ENCODE assay signal across 29 cellular contexts in the genomic region with DNA sequence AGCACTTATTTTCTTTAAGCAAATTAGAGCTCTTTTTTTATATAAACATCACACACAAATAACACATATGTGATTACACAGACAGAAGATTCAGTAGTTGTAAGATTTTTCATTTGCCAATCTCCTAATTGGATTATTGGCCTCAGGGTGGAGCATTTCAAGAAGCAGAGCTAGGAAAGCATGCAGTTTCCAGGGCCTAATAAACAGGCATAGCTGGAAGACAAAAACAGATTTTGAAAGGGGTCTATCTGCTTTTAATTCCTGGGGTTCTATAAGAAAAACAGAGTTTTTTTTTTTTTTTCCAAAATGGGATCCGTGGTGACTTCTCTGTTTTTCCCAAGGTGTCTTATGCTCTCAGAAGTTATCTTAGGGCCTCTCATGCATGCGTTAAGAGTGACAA. TPM values are rescaled to one million over a fixed set of nuclear protein-coding genes. Genes with fewer than 3 reads are reported as not detected.
DNase-seq lines count a peak whose midpoint lies in the region; TF ChIP-seq lines count a peak whose summit lies in the region.
"Had no signal": no experiment of that assay in that cellular context is flagged by ENCODE, and none has a peak within 500 bp of the region (broad histone marks: within the 10 kb centered on the region; RNA-seq: fewer than 3 reads in every experiment).

No MANE protein-coding gene starts in this region.

- POLR2A ChIA-PET in HEK293 (lab: Yijun Ruan, JAX), result interaction anchor here (1.7 kb wide), 1 partner anchor 15 kb away, joined by 4 read pairs; a partner anchor contains a TSS

- no peaks in the 10 kb centered on the region for H3K27me3 ChIP-seq in thyroid gland
- no peaks in the 10 kb centered on the region for H3K27me3 ChIP-seq in MG63
- no peaks in the 10 kb centered on the region for H3K27me3 ChIP-seq in testis
- H3K27me3 ChIP-seq: BE2C, BLaER1 had no signal

- H3K36me3 ChIP-seq in HEK293 (ENCODE audit: control insufficient read depth in 2 of 2, insufficient read depth in 1 of 2, low read length in 2 of 2) (no peaks in the 10 kb centered on the region), thyroid gland (no peaks in the 10 kb centered on the region), MG63 (no peaks in the 10 kb centered on the region), testis (ENCODE audit: low read depth, missing control alignments) (no peaks in the 10 kb centered on the region)
- H3K36me3 ChIP-seq: BE2C, BLaER1 had no signal

- H3K4me1 ChIP-seq in HEK293 (ENCODE audit: control insufficient read depth, insufficient read depth, low read length) (no peaks in the 10 kb centered on the region), thyroid gland (peaks cover 36 to 37% of the 10 kb centered on the region in 2 donors), testis (no peaks in the 10 kb centered on the region)
- H3K4me1 ChIP-seq: BE2C, BLaER1 had no signal

- TF ChIP-seq POLR2A in thyroid gland (IDR thresholded peaks at IDR 0.05), result no peak
- TF ChIP-seq POLR2A in testis (IDR thresholded peaks at IDR 0.05), result no peak

- no peak overlapping the region for H3K27ac ChIP-seq in HEK293 (ENCODE audit: extremely low read depth, low read depth, low read length)
- peak overlapping the region in 2 of 3 donors; percentile 73 to 81 for H3K27ac ChIP-seq in thyroid gland
- H3K27ac ChIP-seq in substantia nigra (ENCODE audit: low read depth, low read length, poor library complexity, severe bottlenecking), result no peak overlapping the region
- H3K27ac ChIP-seq in testis, result no peak overlapping the region
- H3K27ac ChIP-seq: BLaER1 had no signal

- 64 to 66% methylated on average over 2 of the region's 2 CpGs for WGBS in thyroid gland, 2 donors
- 62 to 80% methylated on average over 2 of the region's 2 CpGs for WGBS in testis, 2 donors

- CTCF ChIA-PET in HEK293 (lab: Yijun Ruan, JAX), result interaction anchor here (1.1 to 2.2 kb wide), 2 partner anchors 55 to 103 kb away, joined by 5 to 10 read pairs; no protein-coding TSS in a partner anchor

- H3K9me3 ChIP-seq in HEK293 (ENCODE audit: control insufficient read depth, insufficient read depth, low read depth, low read length), result no peaks in the 10 kb centered on the region
- no peaks in the 10 kb centered on the region for H3K9me3 ChIP-seq in thyroid gland
- peaks cover 3% of the 10 kb centered on the region for H3K9me3 ChIP-seq in MG63
- H3K9me3 ChIP-seq in testis, result no peaks in the 10 kb centered on the region
- H3K9me3 ChIP-seq: BE2C had no signal

- intact Hi-C loops in thyroid gland (cut with DNase I), result no loop called here
- intact Hi-C loops in testis (cut with DNase I; ENCODE audit: low total_unique reads), result no loop called here

- H3K4me3 ChIP-seq in HEK293 (ENCODE audit: low read depth, low read length), result no peak overlapping the region
- H3K4me3 ChIP-seq in thyroid gland (replicated peaks in 1 of 3), result no peak overlapping the region
- H3K4me3 ChIP-seq in MG63, result no peak overlapping the region
- no peak overlapping the region for H3K4me3 ChIP-seq in testis
- H3K4me3 ChIP-seq: BLaER1, GM12878 had no signal

- DNase-seq in NCI-H82 (lab: John Stamatoyannopoulos, UW), result peak; percentile 4
- no peak for DNase-seq in NCI-H82 treated with DMSO at 0.1 percent for 48 hours (lab: John Stamatoyannopoulos, UW; ENCODE audit: unreplicated experiment)
- peak; percentile 56 for DNase-seq in OCI-M1 (lab: John Stamatoyannopoulos, UW)
- DNase-seq in thyroid gland, result no peak
- no peak for DNase-seq in substantia nigra (lab: John Stamatoyannopoulos, UW)
- DNase-seq in MG63, result no peak
- DNase-seq in testis, result no peak
- DNase-seq: 8988T; ACHN; BE2C; C1 segment of cervical spinal cord; CD4-positive, alpha-beta memory T cell; CD4-positive, CD25-positive, alpha-beta regulatory T cell; CD8-positive, alpha-beta memory T cell; COR-L47; DMS 273 treated with DMSO at 0.1 percent for 48 hours; DMS153; DMS79; DND-41; EL; GDM1 had no signal

- TF ChIP-seq CTCF in HEK293 (tag by site-specific recombination; IDR thresholded peaks at IDR 0.05) (no peak), thyroid gland (IDR thresholded peaks at IDR 0.05) (no peak), testis (IDR thresholded peaks at IDR 0.05) (no peak)

TF ChIP-seq in HEK293, 187 proteins besides CTCF, POLR2A, EP300 and RAD21:
- TF ChIP-seq ZNF311 (tag by site-specific recombination; IDR thresholded peaks at IDR 0.05; ENCODE audit: borderline replicate concordance), result no peak
- TF ChIP-seq MEIS1 (CRISPR knock-in tag; IDR thresholded peaks at IDR 0.05; ENCODE audit: borderline replicate concordance), result no peak
- TF ChIP-seq ZNF654 (tag by site-specific recombination; IDR thresholded peaks at IDR 0.05; ENCODE audit: low read depth), result no peak
- TF ChIP-seq ZNF302 (tag by site-specific recombination; IDR thresholded peaks at IDR 0.05; ENCODE audit: low read depth), result no peak
- peak; percentile 80 for TF ChIP-seq SETDB1 (IDR thresholded peaks at IDR 0.05; ENCODE audit: insufficient read length, low read length)
- no peak for TF ChIP-seq SCRT2 (tag by site-specific recombination; IDR thresholded peaks at IDR 0.05)
- TF ChIP-seq ZNF596 (tag by site-specific recombination; IDR thresholded peaks at IDR 0.05), result no peak

RNA-seq across cellular contexts. Expression of a gene that starts 7.6 kb away (rescaled TPM):
- total RNA-seq in thyroid gland, result 1 to 10 TPM in 2 of 4 donors, not detected in 2; 1.2 to 1.6 TPM
- 1.1 and 4.5 TPM in 2 replicates for total RNA-seq in MG63 (2014; rRNA removed; shearing (Covaris generic); ENCODE audit: low replicate concordance)
- total RNA-seq in testis, result under 1 TPM in 1 of 2 donors, not detected in 1; 0.55 TPM
- polyA plus RNA-seq in testis (ENCODE audit: insufficient read depth, low read depth, low replicate concordance), result 0.79 TPM
- total RNA-seq: A673; CD4-positive, alpha-beta memory T cell; CD4-positive, CD25-positive, alpha-beta regulatory T cell; CD8-positive, alpha-beta memory T cell; Daoy; G401; GM12878 had no signal
- polyA plus RNA-seq: CD4-positive, alpha-beta memory T cell; CD8-positive, alpha-beta memory T cell; GM12878 had no signal

RNA-seq across cellular contexts. Expression of a gene that starts 15.4 kb away (rescaled TPM):
- total RNA-seq in thyroid gland (10 to 100 TPM; 21.5 to 49.6 (median 39.7) TPM), testis (10 to 100 TPM; 61.9 to 66.1 TPM)
- total RNA-seq in MG63 (2014; rRNA removed; shearing (Covaris generic); ENCODE audit: low replicate concordance), result 54.0 and 124 TPM in 2 replicates
- polyA plus RNA-seq in testis (ENCODE audit: insufficient read depth, low read depth, low replicate concordance), result 103 TPM

RNA-seq across cellular contexts. Expression of a gene that starts 22.2 kb away (rescaled TPM):
- not detected for total RNA-seq in thyroid gland
- total RNA-seq in MG63 (2014; rRNA removed; shearing (Covaris generic); ENCODE audit: low replicate concordance), result not detected in 2 replicates
- total RNA-seq in testis, result under 1 TPM in 1 of 2 donors, not detected in 1; 0.43 TPM
- polyA plus RNA-seq in testis (ENCODE audit: insufficient read depth, low read depth, low replicate concordance), result not detected
- total RNA-seq: A673; CD4-positive, alpha-beta memory T cell; CD4-positive, CD25-positive, alpha-beta regulatory T cell; CD8-positive, alpha-beta memory T cell; Daoy; G401; GM12878 had no signal
- polyA plus RNA-seq: AG04450; CD14-positive monocyte; CD4-positive, alpha-beta memory T cell; CD4-positive, CD25-positive, alpha-beta regulatory T cell; CD8-positive, alpha-beta memory T cell; GM12878 had no signal

RNA-seq across cellular contexts. Expression of a gene that starts 24.8 kb away (rescaled TPM):
- total RNA-seq in thyroid gland (100 to 1,000 TPM; 127 to 204 (median 182) TPM), testis (100 to 1,000 TPM in 1 of 2 donors, 10 to 100 TPM in 1; 89.0 to 107 TPM)
- total RNA-seq in MG63 (2014; rRNA removed; shearing (Covaris generic); ENCODE audit: low replicate concordance), result 89.9 and 130 TPM in 2 replicates
- polyA plus RNA-seq in testis (ENCODE audit: insufficient read depth, low read depth, low replicate concordance), result 86.9 TPM

RNA-seq across cellular contexts. Expression of a gene that starts 47.3 kb away (rescaled TPM):
- total RNA-seq in thyroid gland (10 to 100 TPM; 13.0 to 24.5 (median 14.1) TPM), testis (10 to 100 TPM; 50.8 to 84.6 TPM)
- 11.6 and 17.4 TPM in 2 replicates for total RNA-seq in MG63 (2014; rRNA removed; shearing (Covaris generic); ENCODE audit: low replicate concordance)
- polyA plus RNA-seq in testis (ENCODE audit: insufficient read depth, low read depth, low replicate concordance), result 200 TPM

Comparison
In these comparisons a context has a peak if more than half of its experiments do, and no peak if none do; other contexts are left out.
1. DNase-seq: peak in NCI-H82 (single experiment) and OCI-M1 (single experiment); none in NCI-H82 treated with DMSO at 0.1 percent for 48 hours (single experiment), thyroid gland (0 of 2), substantia nigra (0 of 49), MG63 (single experiment) and testis (single experiment).
2. H3K27ac ChIP-seq: peak in thyroid gland (2 of 3); none in HEK293 (single experiment), substantia nigra (single experiment) and testis (0 of 2).